ENCODE assay signal across 12 cellular contexts in genomic region chr11:110858556-110858921, GRCh38.
DNase-seq lines count a peak whose midpoint lies in the region; ATAC-seq and TF ChIP-seq lines count a peak whose summit lies in the region.
"Had no signal": no experiment of that assay in that cellular context is flagged by ENCODE, and none has a peak within 500 bp of the region (broad histone marks: within the 10 kb centered on the region; RNA-seq: fewer than 3 reads in every experiment).

No MANE protein-coding gene starts in this region.

- TF ChIP-seq CTCF in breast epithelium (IDR thresholded peaks at IDR 0.05): no peak

- H3K4me2 ChIP-seq in mesenchymal stem cell (ENCODE audit: low read length, poor library complexity, severe bottlenecking): no peak overlapping the region

- no peaks in the 10 kb centered on the region for H3K4me1 ChIP-seq in breast epithelium
- H3K4me1 ChIP-seq in mesenchymal stem cell (ENCODE audit: control insufficient read depth, insufficient read depth, low read depth, low read length): no peaks in the 10 kb centered on the region

- H3K4me3 ChIP-seq in breast epithelium (peak overlapping the region in 1 of 3 donors; percentile 5), mesenchymal stem cell (ENCODE audit: insufficient read depth in 1 of 2, low read depth in 1 of 2, low read length in 2 of 2) (peak overlapping the region in 1 of 2 experiments; percentile 32)

- WGBS in mesenchymal stem cell: 71% methylated on average over 2 of the region's 4 CpGs

- H2AFZ ChIP-seq in mesenchymal stem cell (ENCODE audit: low read depth, low read length): no peak overlapping the region

- H3K79me1 ChIP-seq in mesenchymal stem cell (replicated peaks; ENCODE audit: low read length, poor library complexity, severe bottlenecking): no peaks in the 10 kb centered on the region

- no peaks in the 10 kb centered on the region for H3K27me3 ChIP-seq in breast epithelium
- H3K27me3 ChIP-seq in mesenchymal stem cell (ENCODE audit: control insufficient read depth in 1 of 2, insufficient read depth in 1 of 2, low read length in 2 of 2): no peaks in the 10 kb centered on the region
- H3K27me3 ChIP-seq: neutrophil had no signal

- H2BK12ac ChIP-seq in mesenchymal stem cell (ENCODE audit: low read length in 2 of 2): no peak overlapping the region

- ATAC-seq in GM21786 (IDR thresholded peaks at IDR 0.05; ENCODE audit: unreplicated experiment): peak; percentile 62
- ATAC-seq in HG03045 (IDR thresholded peaks at IDR 0.05; ENCODE audit: unreplicated experiment): no peak

- H4K8ac ChIP-seq in mesenchymal stem cell (ENCODE audit: low read length): no peak overlapping the region

- peak; percentile 52 for DNase-seq in AG20443 (ENCODE audit: low spot score)
- peak in 1 of 2 donors; percentile 40 for DNase-seq in breast epithelium (ENCODE audit: low spot score in 2 of 2)
- no peak for DNase-seq in mesenchymal stem cell
- no peak for DNase-seq in NCI-H82 treated with DMSO at 0.1 percent for 48 hours (lab: John Stamatoyannopoulos, UW; ENCODE audit: unreplicated experiment)
- no peak for DNase-seq in DMS114 treated with DMSO at 0.1 percent for 48 hours (lab: John Stamatoyannopoulos, UW; ENCODE audit: unreplicated experiment)
- no peak for DNase-seq in HT-29 (ENCODE audit: low spot score)
- DNase-seq: activated CD4-positive, CD25-positive, alpha-beta regulatory T cell treated with anti-CD3 and anti-CD28 coated beads, Interleukin-2, amount 50 U/mL, for 72 hours; activated naive CD8-positive, alpha-beta T cell treated with anti-CD3 and anti-CD28 coated beads for 36 hours; NCI-H1048 had no signal

- H3K9me3 ChIP-seq in breast epithelium (no peaks in the 10 kb centered on the region), mesenchymal stem cell (ENCODE audit: control insufficient read depth, low read length) (no peaks in the 10 kb centered on the region)
- H3K9me3 ChIP-seq: neutrophil had no signal

- intact Hi-C loops in breast epithelium (cut with DNase I; ENCODE audit: low total_unique reads): no loop called here

- peak overlapping the region in 1 of 2 experiments; percentile 48 for H3K14ac ChIP-seq in mesenchymal stem cell (ENCODE audit: low read length in 2 of 2)

- H4K91ac ChIP-seq in mesenchymal stem cell (ENCODE audit: low read length): no peak overlapping the region

- no peak overlapping the region for H3K23ac ChIP-seq in mesenchymal stem cell (ENCODE audit: low read length in 2 of 2)

- H3K27ac ChIP-seq in breast epithelium (peak overlapping the region; percentile 36 to 57), mesenchymal stem cell (ENCODE audit: low read length, poor library complexity, severe bottlenecking) (no peak overlapping the region)
- H3K27ac ChIP-seq: neutrophil had no signal

- H3K36me3 ChIP-seq in breast epithelium (no peaks in the 10 kb centered on the region), mesenchymal stem cell (ENCODE audit: control insufficient read depth in 1 of 2, insufficient read depth in 2 of 2, low read depth in 1 of 2, low read length in 2 of 2) (no peaks in the 10 kb centered on the region)
- H3K36me3 ChIP-seq: neutrophil had no signal

- H3K9ac ChIP-seq in mesenchymal stem cell (ENCODE audit: low read length): peak overlapping the region; percentile 74

- H3K18ac ChIP-seq in mesenchymal stem cell (ENCODE audit: low read depth in 1 of 2, low read length in 2 of 2): no peak overlapping the region

- no peak overlapping the region for H2BK5ac ChIP-seq in mesenchymal stem cell (ENCODE audit: low read depth, low read length, poor library complexity, severe bottlenecking)

- no peak overlapping the region for H2BK15ac ChIP-seq in mesenchymal stem cell (ENCODE audit: low read depth, poor library complexity, severe bottlenecking)

- H3K4ac ChIP-seq in mesenchymal stem cell (ENCODE audit: low read depth in 1 of 2, low read length in 2 of 2): no peak overlapping the region

- TF ChIP-seq POLR2A in breast epithelium (IDR thresholded peaks at IDR 0.05): no peak

- H2BK120ac ChIP-seq in mesenchymal stem cell (ENCODE audit: low read depth, low read length): no peak overlapping the region

- no peak overlapping the region for H2AK5ac ChIP-seq in mesenchymal stem cell (ENCODE audit: low read length, severe bottlenecking)
